ENCODE assay signal across 12 cellular contexts in genomic region chr17:80265205-80266068, GRCh38. TPM values are rescaled to one million over a fixed set of nuclear protein-coding genes. Genes with fewer than 3 reads are reported as not detected.
A peak's percentile ranks its signal among the peaks of the same experiment; 100 is the strongest.
DNase-seq lines count a peak whose midpoint lies in the region; ATAC-seq, FAIRE-seq and TF ChIP-seq lines count a peak whose summit lies in the region.
"Had no signal": no experiment of that assay in that cellular context is flagged by ENCODE, and none has a peak within 500 bp of the region (broad histone marks: within the 10 kb centered on the region; RNA-seq: fewer than 3 reads in every experiment).

No MANE protein-coding gene starts in this region.

- 64 to 87% (median 73%) methylated on average over 17 of the region's 17 CpGs for WGBS in spleen, 5 donors

- H3K4me3 ChIP-seq in CD8-positive, alpha-beta T cell (ENCODE audit: low read depth, low read length): peak overlapping the region; percentile 88
- H3K4me3 ChIP-seq in spleen (peak overlapping the region in 7 of 8 donors; percentile 75 to 95 (median 89)), vagina (no peak overlapping the region)

- H3K4me1 ChIP-seq in CD8-positive, alpha-beta T cell (ENCODE audit: insufficient read depth, low read length): peaks cover 74% of the 10 kb centered on the region
- H3K4me1 ChIP-seq in spleen: peaks cover 32 to 94% (median 76%) of the 10 kb centered on the region in 6 donors
- peaks cover 40% of the 10 kb centered on the region for H3K4me1 ChIP-seq in vagina

- no peaks in the 10 kb centered on the region for H3K9me3 Mint-ChIP-seq in CD8-positive, alpha-beta T cell
- H3K9me3 Mint-ChIP-seq in T-cell: no peaks in the 10 kb centered on the region

- H3K36me3 ChIP-seq in CD8-positive, alpha-beta T cell (ENCODE audit: insufficient read depth, low read length): peaks cover 26% of the 10 kb centered on the region
- H3K36me3 ChIP-seq in spleen: peaks cover 3 to 62% (median 36%) of the 10 kb centered on the region in 6 donors
- H3K36me3 ChIP-seq in vagina: peaks cover 0 to 8% of the 10 kb centered on the region in 2 donors

- ATAC-seq in CD8-positive, alpha-beta T cell: peak; percentile 30
- ATAC-seq in T-cell (replicated peaks in 1 of 4): peak in 3 of 4 experiments; percentile 25 to 53 (median 36)

- peaks cover 45% of the 10 kb centered on the region for H3K4me1 Mint-ChIP-seq in CD8-positive, alpha-beta T cell (ENCODE audit: low read depth)
- peaks cover 45 to 48% (median 47%) of the 10 kb centered on the region in 3 donors for H3K4me1 Mint-ChIP-seq in T-cell

- CTCF ChIA-PET in CD8-positive, alpha-beta T cell (lab: Charles Lee): interaction anchor here (1.1 to 3.4 kb wide), 4 partner anchors 13 to 69 kb away, joined by 3 to 15 read pairs (median 8); no protein-coding TSS in a partner anchor
- CTCF ChIA-PET in T-cell (lab: Charles Lee): interaction anchor here (0.7 to 1.2 kb wide), 2 partner anchors 12 to 30 kb away, joined by 4 read pairs; no protein-coding TSS in a partner anchor

- peak overlapping the region; percentile 90 for H3K27ac Mint-ChIP-seq in CD8-positive, alpha-beta T cell
- peak overlapping the region; percentile 94 for H3K27ac Mint-ChIP-seq in T-cell

- peak overlapping the region; percentile 53 for H3K27ac ChIP-seq in CD8-positive, alpha-beta T cell (ENCODE audit: low read depth, low read length)
- H3K27ac ChIP-seq in spleen (peak overlapping the region in 7 of 8 donors; percentile 16 to 100 (median 99)), vagina (no peak overlapping the region)

- no peaks in the 10 kb centered on the region for H3K27me3 Mint-ChIP-seq in CD8-positive, alpha-beta T cell (ENCODE audit: low read depth)
- no peaks in the 10 kb centered on the region for H3K27me3 Mint-ChIP-seq in T-cell

- H3K36me3 Mint-ChIP-seq in CD8-positive, alpha-beta T cell: peaks cover 26% of the 10 kb centered on the region
- peaks cover 17% of the 10 kb centered on the region for H3K36me3 Mint-ChIP-seq in T-cell

- TF ChIP-seq POLR2A in spleen (IDR thresholded peaks at IDR 0.05) (no peak), vagina (IDR thresholded peaks at IDR 0.05) (no peak)

- no peaks in the 10 kb centered on the region for H3K9me3 ChIP-seq in CD8-positive, alpha-beta T cell (ENCODE audit: low read length)
- H3K9me3 ChIP-seq in spleen (no peaks in the 10 kb centered on the region), vagina (no peaks in the 10 kb centered on the region)

- intact Hi-C loops in CD8-positive, alpha-beta T cell (cut with DNase I, micrococcal nuclease): loop anchor here in 1 of 2 experiments (1.0 to 10.0 kb wide), 3 partner anchors 12 to 1249 kb away; partner anchors contain the start of genes ACTG1 and ENDOV
- intact Hi-C loops in spleen (cut with DNase I; ENCODE audit: low total_unique reads): no loop called here
- intact Hi-C loops in vagina (cut with DNase I): loop anchor here (10.0 kb wide), 1 partner anchor 121 kb away; the partner anchor contains the start of gene EIF4A3

- no peaks in the 10 kb centered on the region for H3K27me3 ChIP-seq in CD8-positive, alpha-beta T cell (ENCODE audit: insufficient read depth, low read length)
- H3K27me3 ChIP-seq in spleen (replicated peaks in 1 of 7): no peaks in the 10 kb centered on the region
- no peaks in the 10 kb centered on the region for H3K27me3 ChIP-seq in vagina

- POLR2A ChIA-PET in CD8-positive, alpha-beta T cell (lab: Charles Lee): interaction anchor here (0.6 to 2.1 kb wide), 8 partner anchors 8 to 1248 kb away, joined by 3 to 12 read pairs (median 3); partner anchors contain the start of genes ACTG1, GAA, SGSH and SLC26A11
- POLR2A ChIA-PET in T-cell (lab: Charles Lee): interaction anchor here (0.6 kb wide), 3 partner anchors 30 to 267 kb away, joined by 3 to 4 read pairs (median 3); no protein-coding TSS in a partner anchor

- no peak for TF ChIP-seq CTCF in CD8-positive, alpha-beta T cell (IDR thresholded peaks at IDR 0.05)
- TF ChIP-seq CTCF in spleen (IDR thresholded peaks at IDR 0.05 in 8 of 11, conservative IDR thresholded peaks at IDR 0.05 in 3 of 11): no peak
- TF ChIP-seq CTCF in vagina (IDR thresholded peaks at IDR 0.05): no peak

- FAIRE-seq in RCC 7860 (lab: Jason Lieb, UNC): no peak
- FAIRE-seq: endometrium had no signal

- peak overlapping the region; percentile 91 for H3K4me3 Mint-ChIP-seq in CD8-positive, alpha-beta T cell
- peak overlapping the region; percentile 86 to 96 (median 94) for H3K4me3 Mint-ChIP-seq in T-cell

- peak; percentile 42 to 84 (median 64) for DNase-seq in CD8-positive, alpha-beta T cell
- DNase-seq in T-cell: peak; percentile 27 to 72 (median 59)
- DNase-seq in activated naive CD4-positive, alpha-beta T cell treated with Interleukin-2 at 50 U/mL for 16 hours: peak; percentile 83
- no peak for DNase-seq in spleen
- DNase-seq in vagina (ENCODE audit: extremely low spot score in 2 of 2): no peak
- DNase-seq in RCC 7860 (ENCODE audit: low spot score): no peak
- no peak for DNase-seq in LoVo (ENCODE audit: low spot score)
- DNase-seq in NCI-H1694 (lab: John Stamatoyannopoulos, UW): no peak
- DNase-seq: kidney glomerular epithelial cell, NCI-H1417, T1000 had no signal

RNA-seq across cellular contexts. Expression of gene RNF213, which starts 4.8 kb away (rescaled TPM):
- 100 to 1,000 TPM; 318 to 336 TPM for total RNA-seq in CD8-positive, alpha-beta T cell
- total RNA-seq in T-cell (100 to 1,000 TPM; 433 to 628 (median 590) TPM), spleen (100 to 1,000 TPM; 303 to 481 (median 353) TPM), vagina (144 TPM)
- polyA plus RNA-seq in spleen: 10 to 100 TPM; 36.7 to 78.7 (median 57.0) TPM

RNA-seq across cellular contexts. Expression of gene SLC26A11, which starts 45.2 kb away (rescaled TPM):
- 10 to 100 TPM; 44.4 to 48.7 TPM for total RNA-seq in CD8-positive, alpha-beta T cell
- total RNA-seq in T-cell (100 to 1,000 TPM in 3 of 5 donors, 10 to 100 TPM in 2; 45.9 to 123 (median 112) TPM), spleen (10 to 100 TPM; 22.8 to 39.7 (median 33.9) TPM), vagina (22.8 TPM)
- polyA plus RNA-seq in spleen: 10 to 100 TPM in 1 of 3 donors, 1 to 10 TPM in 2; 6.8 to 22.4 (median 8.2) TPM

RNA-seq across cellular contexts. Expression of gene SGSH, which starts 45.3 kb away (rescaled TPM):
- 10 to 100 TPM; 80.3 to 86.6 TPM for total RNA-seq in CD8-positive, alpha-beta T cell
- total RNA-seq in T-cell: 100 to 1,000 TPM; 133 to 197 (median 155) TPM
- 100 to 1,000 TPM in 3 of 7 donors, 10 to 100 TPM in 4; 85.9 to 137 (median 95.1) TPM for total RNA-seq in spleen
- 10 to 100 TPM; 23.6 to 63.4 (median 51.9) TPM for polyA plus RNA-seq in spleen
- total RNA-seq in vagina: 47.6 TPM

Comparison
In these comparisons a context has a peak if more than half of its experiments do, and no peak if none do; other contexts are left out.
1. DNase-seq: peak in CD8-positive, alpha-beta T cell (7 of 7), T-cell (34 of 34) and activated naive CD4-positive, alpha-beta T cell treated with Interleukin-2 at 50 U/mL for 16 hours (single experiment); none in spleen (single experiment), vagina (0 of 2), RCC 7860 (single experiment), LoVo (single experiment) and NCI-H1694 (single experiment).
2. H3K4me3 ChIP-seq: peak in CD8-positive, alpha-beta T cell (single experiment) and spleen (7 of 8); none in vagina (0 of 2).